Comparison of ENCODE assay signal across 1 cellular context in genomic region chr1:116826818-116827606, GRCh38.
TF ChIP-seq lines count a peak whose summit lies in the region.

No MANE protein-coding gene starts in this region.

TF ChIP-seq in K562, 482 proteins besides CTCF, POLR2A, EP300 and RAD21 (continued from another document):
- peak in 1 of 2 experiments; percentile 17 for TF ChIP-seq AFF1 (IDR thresholded peaks at IDR 0.05; ENCODE audit: low read depth in 1 of 2, partially characterized antibody in 2 of 2)
